25 cellular contexts compared by ENCODE assay signal in the genomic region with DNA sequence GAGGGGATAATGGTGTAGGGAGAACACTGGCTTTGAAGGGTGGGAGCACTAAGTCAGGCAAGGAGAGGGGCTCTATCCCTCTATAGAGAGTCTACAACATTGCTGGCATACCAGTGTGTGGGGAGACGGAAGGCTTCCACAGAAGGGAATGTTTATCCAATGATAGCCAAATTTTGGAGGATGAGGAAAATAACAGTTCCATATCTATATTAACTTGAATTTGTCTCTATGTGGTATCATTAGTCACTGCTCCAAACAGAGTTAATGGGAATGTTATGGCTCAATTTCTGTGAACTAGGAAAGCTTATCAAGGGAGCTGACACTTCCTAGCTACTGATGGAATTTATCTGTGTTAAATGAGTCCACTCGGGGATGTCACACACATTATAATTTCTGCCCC.
"Had no signal": no experiment of that assay in that cellular context is flagged by ENCODE, and none has a peak within 500 bp of the region (broad histone marks: within the 10 kb centered on the region; RNA-seq: fewer than 3 reads in every experiment).

No MANE protein-coding gene starts in this region.

- H3K4me3 Mint-ChIP-seq: IgD-negative memory B cell had no signal

- H3K9me2 ChIP-seq: SK-N-SH had no signal

- H3K9me3 ChIP-seq: SK-N-SH had no signal

- FAIRE-seq: HTR-8/SVneo, K562, RCC 7860 had no signal

- ATAC-seq: K562 had no signal

- H3K27ac ChIP-seq: HL-60, KMS-11 had no signal

- H3K4me2 ChIP-seq: KMS-11, SK-N-SH had no signal

- H3K27ac Mint-ChIP-seq: IgD-negative memory B cell had no signal

- H3K9ac ChIP-seq: KMS-11, SK-N-SH had no signal

- H3K36me3 Mint-ChIP-seq: IgD-negative memory B cell had no signal

- DNase-seq: Kasumi-1, MV-4-11, NCI-H1048, NCI-H1105, NCI-H1417, NCI-H1436 treated with DMSO at 0.1 percent for 48 hours, NCI-H1694, NCI-H187 treated with DMSO at 0.1 percent for 48 hours, NCI-H2029 treated with DMSO at 0.1 percent for 48 hours, NCI-H2227 treated with DMSO at 0.1 percent for 48 hours, NCI-H446, NCI-H510A, NCI-H524 treated with DMSO at 0.1 percent for 48 hours, NCI-H69, NCI-H774, Right ventricle myocardium superior, RPMI8226, SIG-M5, SK-N-SH had no signal

- H3K4me3 ChIP-seq: K562 had no signal
